Comparison of ENCODE assay signal across 14 cellular contexts in genomic region chr10:73746721-73747120, GRCh38. TPM values are rescaled to one million over a fixed set of nuclear protein-coding genes. Genes with fewer than 3 reads are reported as not detected.
DNase-seq lines count a peak whose midpoint lies in the region; ATAC-seq and TF ChIP-seq lines count a peak whose summit lies in the region.
"Had no signal": no experiment of that assay in that cellular context is flagged by ENCODE, and none has a peak within 500 bp of the region (broad histone marks: within the 10 kb centered on the region; RNA-seq: fewer than 3 reads in every experiment).

No MANE protein-coding gene starts in this region.

- peaks cover 79% of the 10 kb centered on the region for H3K36me3 Mint-ChIP-seq in CD4-positive, alpha-beta T cell (ENCODE audit: low read depth)
- peaks cover 86% of the 10 kb centered on the region for H3K36me3 Mint-ChIP-seq in activated T-helper 17 cell treated with anti-CD3 and anti-CD28 coated beads, Interleukin-2, amount 50 U/mL, for 72 hours (ENCODE audit: low read depth)
- peaks cover 3 to 52% (median 7%) of the 10 kb centered on the region in 3 donors for H3K36me3 Mint-ChIP-seq in naive thymus-derived CD8-positive, alpha-beta T cell

- H3K27me3 Mint-ChIP-seq in CD4-positive, alpha-beta T cell, result no peaks in the 10 kb centered on the region
- no peaks in the 10 kb centered on the region for H3K27me3 Mint-ChIP-seq in activated T-helper 17 cell treated with anti-CD3 and anti-CD28 coated beads, Interleukin-2, amount 50 U/mL, for 72 hours
- no peaks in the 10 kb centered on the region for H3K27me3 Mint-ChIP-seq in naive thymus-derived CD8-positive, alpha-beta T cell

- peaks cover 19% of the 10 kb centered on the region for H4K20me1 ChIP-seq in DND-41 (ENCODE audit: insufficient read depth, low read length)

- CTCF ChIA-PET in CD4-positive, alpha-beta T cell (lab: Charles Lee), result interaction anchor here (0.6 to 0.7 kb wide), 2 partner anchors 24 to 452 kb away, joined by 3 to 4 read pairs; no protein-coding TSS in a partner anchor

- H3K27me3 ChIP-seq in CD4-positive, alpha-beta T cell (ENCODE audit: control insufficient read depth, insufficient read depth, low read length), result no peaks in the 10 kb centered on the region
- H3K27me3 ChIP-seq in DND-41 (ENCODE audit: insufficient read depth, low read length, poor library complexity), result no peaks in the 10 kb centered on the region
- H3K27me3 ChIP-seq: BLaER1, SJCRH30, suprapubic skin had no signal

- POLR2A ChIA-PET in CD4-positive, alpha-beta T cell (lab: Charles Lee), result interaction anchor here (1.0 to 1.5 kb wide), 2 partner anchors 16 to 35 kb away, joined by 3 to 4 read pairs; partner anchors contain the start of gene CHCHD1
- POLR2A ChIA-PET in naive thymus-derived CD8-positive, alpha-beta T cell (lab: Charles Lee), result interaction anchor here (0.6 to 2.0 kb wide), 3 partner anchors 12 to 26 kb away, joined by 3 to 7 read pairs (median 3); a partner anchor contains a TSS

- peak overlapping the region; percentile 69 for H3K27ac Mint-ChIP-seq in CD4-positive, alpha-beta T cell
- peak overlapping the region; percentile 56 for H3K27ac Mint-ChIP-seq in activated T-helper 17 cell treated with anti-CD3 and anti-CD28 coated beads, Interleukin-2, amount 50 U/mL, for 72 hours
- peak overlapping the region in 6 of 10 donors; percentile 3 to 99 (median 68) for H3K27ac Mint-ChIP-seq in naive thymus-derived CD8-positive, alpha-beta T cell

- intact Hi-C loops in CD4-positive, alpha-beta T cell (cut with DNase I, micrococcal nuclease), result loop anchor here in 1 of 2 experiments (10.0 kb wide), 2 partner anchors 492 to 1368 kb away; partner anchors contain the start of genes MRPS16 and SAMD8

- no peak overlapping the region for H3K27ac ChIP-seq in CD4-positive, alpha-beta T cell (ENCODE audit: low read depth, low read length)
- no peak overlapping the region for H3K27ac ChIP-seq in DND-41 (ENCODE audit: low read length)
- H3K27ac ChIP-seq: BLaER1, SJCRH30, suprapubic skin had no signal

- no peak for ATAC-seq in CD4-positive, alpha-beta T cell (ENCODE audit: poor library complexity)
- ATAC-seq in DND-41 (ENCODE audit: insufficient read depth, low read depth) (no peak), GM21529 (IDR thresholded peaks at IDR 0.05; ENCODE audit: unreplicated experiment) (no peak), HG02973 (IDR thresholded peaks at IDR 0.05; ENCODE audit: unreplicated experiment) (no peak)
- no peak for ATAC-seq in activated T-helper 17 cell treated with anti-CD3 and anti-CD28 coated beads, Interleukin-2, amount 50 U/mL, for 72 hours (replicated peaks)
- ATAC-seq in naive thymus-derived CD8-positive, alpha-beta T cell, result no peak

- no peak overlapping the region for H2AFZ ChIP-seq in DND-41 (ENCODE audit: low read depth, low read length)

- peaks cover 46% of the 10 kb centered on the region for H3K4me1 ChIP-seq in DND-41 (ENCODE audit: insufficient read depth, low read length)

- no peak for TF ChIP-seq CTCF in CD4-positive, alpha-beta T cell (IDR thresholded peaks at IDR 0.05)
- no peak for TF ChIP-seq CTCF in DND-41 (IDR thresholded peaks at IDR 0.05; ENCODE audit: borderline replicate concordance, extremely low read depth, low read length, poor library complexity, severe bottlenecking)

- peaks cover 48% of the 10 kb centered on the region for H3K36me3 ChIP-seq in DND-41 (ENCODE audit: insufficient read depth, low read length)

- H3K79me2 ChIP-seq in DND-41 (ENCODE audit: insufficient read depth, low read length), result peaks cover 83% of the 10 kb centered on the region

- H3K9me3 ChIP-seq in CD4-positive, alpha-beta T cell (ENCODE audit: control insufficient read depth, low read length), result no peaks in the 10 kb centered on the region
- H3K9me3 ChIP-seq in DND-41 (ENCODE audit: insufficient read depth, low read length, severe bottlenecking), result no peaks in the 10 kb centered on the region
- H3K9me3 ChIP-seq: BLaER1, SJCRH30, suprapubic skin had no signal

- no peaks in the 10 kb centered on the region for H3K9me3 Mint-ChIP-seq in CD4-positive, alpha-beta T cell
- H3K9me3 Mint-ChIP-seq in activated T-helper 17 cell treated with anti-CD3 and anti-CD28 coated beads, Interleukin-2, amount 50 U/mL, for 72 hours, result no peaks in the 10 kb centered on the region
- no peaks in the 10 kb centered on the region for H3K9me3 Mint-ChIP-seq in naive thymus-derived CD8-positive, alpha-beta T cell

- no peak overlapping the region for H3K4me3 ChIP-seq in DND-41 (ENCODE audit: low read depth in 1 of 2, low read length in 2 of 2)
- H3K4me3 ChIP-seq: BLaER1, lung, SJCRH30, suprapubic skin had no signal

- peaks cover 62% of the 10 kb centered on the region for H3K4me1 Mint-ChIP-seq in CD4-positive, alpha-beta T cell (ENCODE audit: low read depth)
- peaks cover 25% of the 10 kb centered on the region for H3K4me1 Mint-ChIP-seq in activated T-helper 17 cell treated with anti-CD3 and anti-CD28 coated beads, Interleukin-2, amount 50 U/mL, for 72 hours
- peaks cover 29 to 63% (median 61%) of the 10 kb centered on the region in 4 donors for H3K4me1 Mint-ChIP-seq in naive thymus-derived CD8-positive, alpha-beta T cell

- no peak for DNase-seq in CD4-positive, alpha-beta T cell
- DNase-seq in DND-41, result no peak
- DNase-seq in naive thymus-derived CD8-positive, alpha-beta T cell, result no peak
- DNase-seq in NCI-H2107 treated with DMSO at 0.1 percent for 48 hours (lab: John Stamatoyannopoulos, UW; ENCODE audit: unreplicated experiment), result no peak
- DNase-seq: central memory CD4-positive, alpha-beta T cell; foreskin fibroblast; NCI-H1694 treated with DMSO at 0.1 percent for 48 hours; SJCRH30 had no signal

- peak overlapping the region; percentile 79 for H3K4me3 Mint-ChIP-seq in CD4-positive, alpha-beta T cell
- peak overlapping the region; percentile 90 for H3K4me3 Mint-ChIP-seq in activated T-helper 17 cell treated with anti-CD3 and anti-CD28 coated beads, Interleukin-2, amount 50 U/mL, for 72 hours
- peak overlapping the region; percentile 9 to 76 (median 68) for H3K4me3 Mint-ChIP-seq in naive thymus-derived CD8-positive, alpha-beta T cell

- H3K4me2 ChIP-seq in DND-41 (ENCODE audit: insufficient read depth, low read length), result peak overlapping the region; percentile 29; the same call in 1 of the 2 replicates

- no peak overlapping the region for H3K9ac ChIP-seq in DND-41 (ENCODE audit: low read depth, low read length)

RNA-seq across cellular contexts. Expression of gene SEC24C, which starts 2.5 kb away (rescaled TPM):
- 10 to 100 TPM; 52.0 to 54.2 TPM for total RNA-seq in CD4-positive, alpha-beta T cell
- total RNA-seq in activated T-helper 17 cell treated with anti-CD3 and anti-CD28 coated beads, Interleukin-2, amount 50 U/mL, for 72 hours, result 100 to 1,000 TPM in 1 of 2 donors, 10 to 100 TPM in 1; 98.5 to 129 TPM
- 10 to 100 TPM; 72.2 to 72.7 TPM for total RNA-seq in naive thymus-derived CD8-positive, alpha-beta T cell
- 10 to 100 TPM; 18.9 to 33.5 (median 25.9) TPM for polyA plus RNA-seq in naive thymus-derived CD8-positive, alpha-beta T cell

RNA-seq across cellular contexts. Expression of gene CHCHD1, which starts 35.1 kb away (rescaled TPM):
- total RNA-seq in CD4-positive, alpha-beta T cell, result 1 to 10 TPM; 6.3 to 6.8 TPM
- total RNA-seq in activated T-helper 17 cell treated with anti-CD3 and anti-CD28 coated beads, Interleukin-2, amount 50 U/mL, for 72 hours, result 10 to 100 TPM; 30.2 to 32.8 TPM
- total RNA-seq in naive thymus-derived CD8-positive, alpha-beta T cell, result 10 to 100 TPM; 19.9 to 22.1 TPM
- 10 to 100 TPM; 32.2 to 44.6 (median 37.9) TPM for polyA plus RNA-seq in naive thymus-derived CD8-positive, alpha-beta T cell

RNA-seq across cellular contexts. Expression of gene ZSWIM8, which starts 38.7 kb away (rescaled TPM):
- 10 to 100 TPM; 66.4 to 70.7 TPM for total RNA-seq in CD4-positive, alpha-beta T cell
- total RNA-seq in activated T-helper 17 cell treated with anti-CD3 and anti-CD28 coated beads, Interleukin-2, amount 50 U/mL, for 72 hours, result 100 to 1,000 TPM in 1 of 2 donors, 10 to 100 TPM in 1; 66.1 to 113 TPM
- total RNA-seq in naive thymus-derived CD8-positive, alpha-beta T cell, result 10 to 100 TPM; 79.0 to 79.9 TPM
- 10 to 100 TPM; 12.3 to 18.5 (median 13.4) TPM for polyA plus RNA-seq in naive thymus-derived CD8-positive, alpha-beta T cell

RNA-seq across cellular contexts. Expression of gene AGAP5, which starts 48.8 kb away (rescaled TPM):
- total RNA-seq in CD4-positive, alpha-beta T cell, result 1 to 10 TPM; 4.9 to 5.1 TPM
- total RNA-seq in activated T-helper 17 cell treated with anti-CD3 and anti-CD28 coated beads, Interleukin-2, amount 50 U/mL, for 72 hours, result 1 to 10 TPM; 6.3 to 7.2 TPM
- 10 to 100 TPM; 10.5 to 13.2 TPM for total RNA-seq in naive thymus-derived CD8-positive, alpha-beta T cell
- polyA plus RNA-seq in naive thymus-derived CD8-positive, alpha-beta T cell, result under 1 TPM in 2 of 3 donors, not detected in 1; 0.19 to 0.30 TPM
